Comparison of ENCODE assay signal across 1 cellular context in the genomic region with DNA sequence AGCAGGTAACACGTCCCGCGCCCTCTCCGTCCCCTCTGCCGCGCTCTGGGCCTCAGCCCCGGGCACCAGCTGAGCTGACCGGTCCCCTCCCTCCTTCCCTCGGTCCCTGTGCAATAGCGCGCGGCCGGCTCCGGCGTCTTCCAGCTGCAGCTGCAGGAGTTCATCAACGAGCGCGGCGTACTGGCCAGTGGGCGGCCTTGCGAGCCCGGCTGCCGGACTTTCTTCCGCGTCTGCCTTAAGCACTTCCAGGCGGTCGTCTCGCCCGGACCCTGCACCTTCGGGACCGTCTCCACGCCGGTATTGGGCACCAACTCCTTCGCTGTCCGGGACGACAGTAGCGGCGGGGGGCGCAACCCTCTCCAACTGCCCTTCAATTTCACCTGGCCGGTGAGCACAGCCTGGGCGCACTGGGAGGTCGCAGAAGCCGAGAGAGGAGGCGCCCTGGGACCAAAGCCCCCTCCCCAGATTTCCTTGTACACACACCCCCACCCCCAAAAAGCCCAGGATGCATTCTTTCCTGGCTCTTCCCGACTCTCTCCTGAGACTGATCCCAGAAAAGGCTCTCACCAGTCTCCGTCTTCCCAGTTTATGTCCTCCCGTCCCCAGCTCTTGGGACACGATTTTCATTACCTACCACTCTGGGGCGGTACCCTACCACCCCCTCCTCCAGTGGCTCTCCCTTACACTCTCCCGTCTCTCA.
TF ChIP-seq lines count a peak whose summit lies in the region.

No MANE protein-coding gene starts in this region.

TF ChIP-seq in neural cell, 6 proteins besides CTCF, POLR2A, EP300 and RAD21 (continued from another document):
- TF ChIP-seq, protein P1, sequence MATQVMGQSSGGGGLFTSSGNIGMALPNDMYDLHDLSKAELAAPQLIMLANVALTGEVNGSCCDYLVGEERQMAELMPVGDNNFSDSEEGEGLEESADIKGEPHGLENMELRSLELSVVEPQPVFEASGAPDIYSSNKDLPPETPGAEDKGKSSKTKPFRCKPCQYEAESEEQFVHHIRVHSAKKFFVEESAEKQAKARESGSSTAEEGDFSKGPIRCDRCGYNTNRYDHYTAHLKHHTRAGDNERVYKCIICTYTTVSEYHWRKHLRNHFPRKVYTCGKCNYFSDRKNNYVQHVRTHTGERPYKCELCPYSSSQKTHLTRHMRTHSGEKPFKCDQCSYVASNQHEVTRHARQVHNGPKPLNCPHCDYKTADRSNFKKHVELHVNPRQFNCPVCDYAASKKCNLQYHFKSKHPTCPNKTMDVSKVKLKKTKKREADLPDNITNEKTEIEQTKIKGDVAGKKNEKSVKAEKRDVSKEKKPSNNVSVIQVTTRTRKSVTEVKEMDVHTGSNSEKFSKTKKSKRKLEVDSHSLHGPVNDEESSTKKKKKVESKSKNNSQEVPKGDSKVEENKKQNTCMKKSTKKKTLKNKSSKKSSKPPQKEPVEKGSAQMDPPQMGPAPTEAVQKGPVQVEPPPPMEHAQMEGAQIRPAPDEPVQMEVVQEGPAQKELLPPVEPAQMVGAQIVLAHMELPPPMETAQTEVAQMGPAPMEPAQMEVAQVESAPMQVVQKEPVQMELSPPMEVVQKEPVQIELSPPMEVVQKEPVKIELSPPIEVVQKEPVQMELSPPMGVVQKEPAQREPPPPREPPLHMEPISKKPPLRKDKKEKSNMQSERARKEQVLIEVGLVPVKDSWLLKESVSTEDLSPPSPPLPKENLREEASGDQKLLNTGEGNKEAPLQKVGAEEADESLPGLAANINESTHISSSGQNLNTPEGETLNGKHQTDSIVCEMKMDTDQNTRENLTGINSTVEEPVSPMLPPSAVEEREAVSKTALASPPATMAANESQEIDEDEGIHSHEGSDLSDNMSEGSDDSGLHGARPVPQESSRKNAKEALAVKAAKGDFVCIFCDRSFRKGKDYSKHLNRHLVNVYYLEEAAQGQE (IDR thresholded peaks at IDR 0.05; ENCODE audit: borderline replicate concordance): no peak
